In the genomic region with DNA sequence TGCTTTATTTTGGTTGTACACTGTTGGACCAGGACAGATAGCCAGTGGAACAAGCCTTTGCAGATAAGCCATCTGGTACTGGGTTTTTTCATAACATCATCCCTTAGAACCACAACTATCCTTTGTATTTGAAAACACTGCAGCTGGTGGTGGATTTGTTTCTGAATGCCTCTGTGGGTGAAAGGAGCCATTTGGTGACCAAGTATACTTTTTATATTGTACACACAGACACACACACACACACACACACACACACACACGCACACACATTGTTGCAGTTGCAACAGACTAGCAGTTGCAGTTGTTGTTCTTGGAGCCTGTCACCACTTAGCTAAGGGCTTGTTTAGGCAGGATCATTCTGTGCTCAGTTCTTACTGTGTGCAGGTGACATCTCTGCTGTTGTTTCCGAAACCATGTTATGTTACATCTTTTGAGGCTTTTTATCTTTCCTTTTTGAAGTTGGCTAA, we compare ENCODE assay signal across 10 cellular contexts.
DNase-seq lines count a peak whose midpoint lies in the region; ATAC-seq and TF ChIP-seq lines count a peak whose summit lies in the region.
"Had no signal": no experiment of that assay in that cellular context is flagged by ENCODE, and none has a peak within 500 bp of the region (broad histone marks: within the 10 kb centered on the region; RNA-seq: fewer than 3 reads in every experiment).

No MANE protein-coding gene starts in this region.

- no peaks in the 10 kb centered on the region for H3K9me3 Mint-ChIP-seq in stimulated activated effector memory CD8-positive, alpha-beta T cell treated with anti-CD3 and anti-CD28 coated beads, Interleukin-12 subunit alpha, Interleukin-12 subunit beta, amount 100 ng/mL, for 72 hours
- H3K9me3 Mint-ChIP-seq: natural killer cell treated with Interleukin-12 subunit alpha and Interleukin-12 subunit beta and Interleukin-15 and Interleukin-18, amount 100 ng/mL, for 72 hours had no signal

- no peaks in the 10 kb centered on the region for H3K4me1 Mint-ChIP-seq in stimulated activated effector memory CD8-positive, alpha-beta T cell treated with anti-CD3 and anti-CD28 coated beads, Interleukin-12 subunit alpha, Interleukin-12 subunit beta, amount 100 ng/mL, for 72 hours

- H3K36me3 Mint-ChIP-seq in stimulated activated effector memory CD8-positive, alpha-beta T cell treated with anti-CD3 and anti-CD28 coated beads, Interleukin-12 subunit alpha, Interleukin-12 subunit beta, amount 100 ng/mL, for 72 hours = no peaks in the 10 kb centered on the region
- H3K36me3 Mint-ChIP-seq: natural killer cell treated with Interleukin-12 subunit alpha and Interleukin-12 subunit beta and Interleukin-15 and Interleukin-18, amount 100 ng/mL, for 72 hours had no signal

- H3K4me3 ChIP-seq in cardiac fibroblast (replicated peaks in 1 of 2; ENCODE audit: low read depth in 2 of 2, low read length in 2 of 2) = no peak overlapping the region

- no peak overlapping the region for H3K4me3 Mint-ChIP-seq in stimulated activated effector memory CD8-positive, alpha-beta T cell treated with anti-CD3 and anti-CD28 coated beads, Interleukin-12 subunit alpha, Interleukin-12 subunit beta, amount 100 ng/mL, for 72 hours
- H3K4me3 Mint-ChIP-seq: natural killer cell treated with Interleukin-12 subunit alpha and Interleukin-12 subunit beta and Interleukin-15 and Interleukin-18, amount 100 ng/mL, for 72 hours had no signal

- DNase-seq in cardiac fibroblast (ENCODE audit: low read depth in 2 of 2) (peak; percentile 13 to 55), pons (ENCODE audit: low spot score) (peak; percentile 83), NCI-H146 treated with DMSO at 0.1 percent for 48 hours (lab: John Stamatoyannopoulos, UW; ENCODE audit: unreplicated experiment) (no peak), SHP77 (lab: John Stamatoyannopoulos, UW) (no peak), DMS79 treated with DMSO at 0.1 percent for 48 hours (lab: John Stamatoyannopoulos, UW) (no peak)
- DNase-seq in stimulated activated effector memory CD8-positive, alpha-beta T cell treated with anti-CD3 and anti-CD28 coated beads, Interleukin-12 subunit alpha, Interleukin-12 subunit beta, amount 100 ng/mL, for 72 hours (ENCODE audit: low spot score in 2 of 2) = no peak
- DNase-seq: activated T-cell treated with anti-CD3 and anti-CD28 coated beads, Interleukin-2, amount 50 U/mL, for 1 hour had no signal

- H3K27ac Mint-ChIP-seq in stimulated activated effector memory CD8-positive, alpha-beta T cell treated with anti-CD3 and anti-CD28 coated beads, Interleukin-12 subunit alpha, Interleukin-12 subunit beta, amount 100 ng/mL, for 72 hours = no peak overlapping the region
- H3K27ac Mint-ChIP-seq: natural killer cell treated with Interleukin-12 subunit alpha and Interleukin-12 subunit beta and Interleukin-15 and Interleukin-18, amount 100 ng/mL, for 72 hours had no signal

- TF ChIP-seq CTCF in cardiac fibroblast (IDR thresholded peaks at IDR 0.05; ENCODE audit: low read depth, low read length) = no peak

- peak; percentile 68 for ATAC-seq in GM19035 (IDR thresholded peaks at IDR 0.05; ENCODE audit: unreplicated experiment)
- peak; percentile 28 for ATAC-seq in HG03025 (IDR thresholded peaks at IDR 0.05; ENCODE audit: low FRiP score, unreplicated experiment)
- no peak for ATAC-seq in stimulated activated effector memory CD8-positive, alpha-beta T cell treated with anti-CD3 and anti-CD28 coated beads, Interleukin-12 subunit alpha, Interleukin-12 subunit beta, amount 100 ng/mL, for 72 hours
- ATAC-seq: natural killer cell treated with Interleukin-12 subunit alpha and Interleukin-12 subunit beta and Interleukin-15 and Interleukin-18, amount 100 ng/mL, for 72 hours had no signal

Comparison
In these comparisons a context has a peak if more than half of its experiments do, and no peak if none do; other contexts are left out.
1. DNase-seq: peak in cardiac fibroblast (2 of 2) and pons (single experiment); none in NCI-H146 treated with DMSO at 0.1 percent for 48 hours (single experiment), SHP77 (0 of 2), DMS79 treated with DMSO at 0.1 percent for 48 hours (single experiment) and stimulated activated effector memory CD8-positive, alpha-beta T cell treated with anti-CD3 and anti-CD28 coated beads, Interleukin-12 subunit alpha, Interleukin-12 subunit beta, amount 100 ng/mL, for 72 hours (0 of 2).